ENCODE assay signal across 36 cellular contexts in the genomic region with DNA sequence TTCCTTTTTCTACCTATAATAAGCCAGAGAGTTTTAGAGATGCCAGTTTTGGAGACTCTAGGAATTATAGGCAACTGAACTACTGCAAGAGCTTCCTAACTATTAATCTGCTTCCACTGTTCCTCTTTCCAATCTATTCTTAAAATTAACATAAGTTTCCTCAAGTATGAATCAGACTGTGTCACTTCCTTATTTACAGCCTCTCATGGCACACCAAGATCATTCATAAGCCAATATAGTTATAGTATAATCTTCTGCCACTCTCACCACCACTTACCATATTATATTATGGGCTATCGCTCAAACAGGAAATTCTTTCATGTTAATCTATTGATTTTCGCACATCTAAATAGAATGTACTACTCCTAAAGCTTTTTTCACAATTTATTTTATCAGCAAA.
"Had no signal": no experiment of that assay in that cellular context is flagged by ENCODE, and none has a peak within 500 bp of the region (broad histone marks: within the 10 kb centered on the region; RNA-seq: fewer than 3 reads in every experiment).

No MANE protein-coding gene starts in this region.

- H3K36me3 Mint-ChIP-seq: activated CD8-positive, alpha-beta memory T cell treated with anti-CD3 and anti-CD28 coated beads, Interleukin-2, amount 10 ng/mL, durations not matched to agents 7 days and 5 days; activated naive CD4-positive, alpha-beta T cell treated with anti-CD3 and anti-CD28 coated beads, Interleukin-2, amount 50 U/mL, for 24 hours; immature natural killer cell; naive thymus-derived CD8-positive, alpha-beta T cell; stimulated activated naive B cell treated with anti-CD40 and anti-IgM and Interleukin-4, amounts not matched to agents 10 μg/mL and 1 μg/mL and 100 μg/mL, for 72 hours had no signal

- H3K4me1 Mint-ChIP-seq: activated CD4-positive, alpha-beta T cell treated with anti-CD3 and anti-CD28 coated beads for 36 hours; activated CD8-positive, alpha-beta memory T cell treated with anti-CD3 and anti-CD28 coated beads, Interleukin-2, amount 10 ng/mL, durations not matched to agents 7 days and 5 days; activated naive CD4-positive, alpha-beta T cell treated with anti-CD3 and anti-CD28 coated beads, Interleukin-2, amount 50 U/mL, for 24 hours; activated naive CD8-positive, alpha-beta T cell treated with anti-CD3 and anti-CD28 coated beads, Interleukin-2, amount 50 U/mL, for 24 hours; immature natural killer cell; naive thymus-derived CD8-positive, alpha-beta T cell; neural crest cell; stimulated activated naive B cell treated with anti-CD40 and anti-IgM and Interleukin-4, amounts not matched to agents 10 μg/mL and 1 μg/mL and 100 μg/mL, for 72 hours had no signal

- ATAC-seq: activated CD4-positive, alpha-beta T cell treated with anti-CD3 and anti-CD28 coated beads for 36 hours; activated CD8-positive, alpha-beta memory T cell treated with anti-CD3 and anti-CD28 coated beads, Interleukin-2, amount 10 ng/mL, durations not matched to agents 7 days and 5 days; activated CD8-positive, alpha-beta T cell treated with anti-CD3 and anti-CD28 coated beads, Interleukin-2, amount 10 ng/mL, durations not matched to agents 7 days and 5 days; activated naive CD8-positive, alpha-beta T cell treated with anti-CD3 and anti-CD28 coated beads, Interleukin-2, amount 50 U/mL, for 24 hours; left lung; lower lobe of right lung; naive thymus-derived CD8-positive, alpha-beta T cell; pancreas; stimulated activated naive B cell treated with anti-CD40 and anti-IgM and Interleukin-4, amounts not matched to agents 10 μg/mL and 1 μg/mL and 100 μg/mL, for 72 hours had no signal

- DNase-seq: activated CD4-positive, alpha-beta T cell treated with anti-CD3 and anti-CD28 coated beads for 36 hours; activated CD4-positive, CD25-positive, alpha-beta regulatory T cell; activated CD8-positive, alpha-beta memory T cell treated with anti-CD3 and anti-CD28 coated beads, Interleukin-2, amount 10 ng/mL, durations not matched to agents 7 days and 5 days; activated CD8-positive, alpha-beta T cell treated with anti-CD3 and anti-CD28 coated beads, Interleukin-2, amount 10 ng/mL, durations not matched to agents 7 days and 5 days; activated naive CD8-positive, alpha-beta T cell treated with anti-CD3 and anti-CD28 coated beads, Interleukin-2, amount 50 U/mL, for 24 hours; activated T-cell treated with anti-CD3 and anti-CD28 coated beads, Interleukin-2, amount 50 U/mL, for 48 hours; amygdala; cerebellar nuclear complex; colonic mucosa; effector memory CD4-positive, alpha-beta T cell; foreskin fibroblast; head of caudate nucleus; hippocampal formation; immature natural killer cell; kidney; left lung; lower lobe of right lung; mesenchymal stem cell; naive thymus-derived CD8-positive, alpha-beta T cell; nucleus accumbens; pancreas; stimulated activated CD4-positive, alpha-beta T cell treated with anti-CD3 and anti-CD28 coated beads, Interleukin-1b, Interleukin-23, amount 100 ng/mL, for 48 hours; stimulated activated CD4-positive, alpha-beta T cell treated with anti-CD3 and anti-CD28 coated beads, Interleukin-4, amount 100 ng/mL, for 4 hours; stimulated activated naive B cell treated with anti-CD40 and anti-IgM and Interleukin-4, amounts not matched to agents 10 μg/mL and 1 μg/mL and 100 μg/mL, for 72 hours; stomach; T1000; thyroid gland; upper lobe of left lung had no signal

- H3K4me3 ChIP-seq: breast epithelium, colonic mucosa, left lung, lower lobe of right lung, pancreas, prostate gland, smooth muscle cell, stomach, thyroid gland, upper lobe of left lung, vagina had no signal

- H3K4me3 Mint-ChIP-seq: activated CD4-positive, alpha-beta T cell treated with anti-CD3 and anti-CD28 coated beads for 36 hours; activated CD8-positive, alpha-beta memory T cell treated with anti-CD3 and anti-CD28 coated beads, Interleukin-2, amount 10 ng/mL, durations not matched to agents 7 days and 5 days; activated CD8-positive, alpha-beta T cell treated with anti-CD3 and anti-CD28 coated beads, Interleukin-2, amount 10 ng/mL, durations not matched to agents 7 days and 5 days; activated naive CD4-positive, alpha-beta T cell treated with anti-CD3 and anti-CD28 coated beads, Interleukin-2, amount 50 U/mL, for 24 hours; activated naive CD8-positive, alpha-beta T cell treated with anti-CD3 and anti-CD28 coated beads, Interleukin-2, amount 50 U/mL, for 24 hours; immature natural killer cell; naive thymus-derived CD8-positive, alpha-beta T cell; neural crest cell; stimulated activated naive B cell treated with anti-CD40 and anti-IgM and Interleukin-4, amounts not matched to agents 10 μg/mL and 1 μg/mL and 100 μg/mL, for 72 hours; T-helper 1 cell treated with Interleukin-12 subunit alpha and Interleukin-12 subunit beta and Interleukin-4 antibody, amounts not matched to agents 30 μg/mL and 1 μg/mL, for 36 hours had no signal

- FAIRE-seq: kidney, pancreas had no signal

- H3K27me3 Mint-ChIP-seq: activated CD4-positive, alpha-beta T cell treated with anti-CD3 and anti-CD28 coated beads for 36 hours; activated CD8-positive, alpha-beta memory T cell treated with anti-CD3 and anti-CD28 coated beads, Interleukin-2, amount 10 ng/mL, durations not matched to agents 7 days and 5 days; activated naive CD4-positive, alpha-beta T cell treated with anti-CD3 and anti-CD28 coated beads, Interleukin-2, amount 50 U/mL, for 24 hours; activated naive CD8-positive, alpha-beta T cell treated with anti-CD3 and anti-CD28 coated beads, Interleukin-2, amount 50 U/mL, for 24 hours; naive thymus-derived CD8-positive, alpha-beta T cell; stimulated activated naive B cell treated with anti-CD40 and anti-IgM and Interleukin-4, amounts not matched to agents 10 μg/mL and 1 μg/mL and 100 μg/mL, for 72 hours had no signal

- H3K36me3 ChIP-seq: breast epithelium, colonic mucosa, left lung, lower lobe of right lung, pancreas, prostate gland, stomach, thyroid gland, upper lobe of left lung, vagina had no signal

- H3K9me3 Mint-ChIP-seq: activated naive CD8-positive, alpha-beta T cell treated with anti-CD3 and anti-CD28 coated beads, Interleukin-2, amount 50 U/mL, for 24 hours; neural crest cell; T-helper 1 cell treated with Interleukin-12 subunit alpha and Interleukin-12 subunit beta and Interleukin-4 antibody, amounts not matched to agents 30 μg/mL and 1 μg/mL, for 36 hours had no signal

- H3K27ac Mint-ChIP-seq: activated CD4-positive, alpha-beta T cell treated with anti-CD3 and anti-CD28 coated beads for 36 hours; activated CD8-positive, alpha-beta memory T cell treated with anti-CD3 and anti-CD28 coated beads, Interleukin-2, amount 10 ng/mL, durations not matched to agents 7 days and 5 days; activated CD8-positive, alpha-beta T cell treated with anti-CD3 and anti-CD28 coated beads, Interleukin-2, amount 10 ng/mL, durations not matched to agents 7 days and 5 days; activated naive CD4-positive, alpha-beta T cell treated with anti-CD3 and anti-CD28 coated beads, Interleukin-2, amount 50 U/mL, for 24 hours; activated naive CD8-positive, alpha-beta T cell treated with anti-CD3 and anti-CD28 coated beads, Interleukin-2, amount 50 U/mL, for 24 hours; activated T-helper 2 cell treated with anti-CD3 and anti-CD28 coated beads, Interferon-gamma antibody, Interleukin-2, Interleukin-4, amounts not matched to agents 10 μg/mL and 5 μg/mL and 100 μg/mL, durations not matched to agents 14 hours and 24 hours and 36 hours; immature natural killer cell; naive thymus-derived CD8-positive, alpha-beta T cell; stimulated activated naive B cell treated with anti-CD40 and anti-IgM and Interleukin-4, amounts not matched to agents 10 μg/mL and 1 μg/mL and 100 μg/mL, for 72 hours; T-helper 1 cell treated with Interleukin-12 subunit alpha and Interleukin-12 subunit beta and Interleukin-4 antibody, amounts not matched to agents 30 μg/mL and 1 μg/mL, for 36 hours had no signal

- H3K27me3 ChIP-seq: breast epithelium, colonic mucosa, left lung, pancreas, stomach, thyroid gland, upper lobe of left lung, vagina had no signal
